13 cellular contexts compared by ENCODE assay signal in the genomic region with DNA sequence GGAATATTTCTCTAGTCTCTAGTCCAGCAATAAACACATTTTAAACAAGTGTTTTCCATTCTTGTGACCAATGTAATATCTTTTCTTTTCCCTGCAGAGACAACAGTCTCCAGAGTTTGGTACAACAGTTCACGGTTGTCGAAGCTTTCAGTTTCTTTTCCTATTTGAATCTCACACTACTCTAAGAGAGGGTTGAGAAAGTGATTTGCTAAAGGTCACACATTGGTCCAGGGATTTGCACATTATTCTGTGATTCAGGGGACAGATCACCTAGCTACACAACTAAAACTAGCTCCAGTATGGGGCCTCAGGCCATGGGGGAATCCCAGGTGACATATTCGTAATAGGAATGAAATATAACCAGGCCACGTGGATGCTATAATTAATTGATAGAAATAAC.
DNase-seq lines count a peak whose midpoint lies in the region; ATAC-seq lines count a peak whose summit lies in the region.
"Had no signal": no experiment of that assay in that cellular context is flagged by ENCODE, and none has a peak within 500 bp of the region (broad histone marks: within the 10 kb centered on the region; RNA-seq: fewer than 3 reads in every experiment).

No MANE protein-coding gene starts in this region.

- no peak for DNase-seq in activated naive CD4-positive, alpha-beta T cell treated with Interleukin-2 at 50 U/mL for 16 hours
- DNase-seq in NCI-H2227 (lab: John Stamatoyannopoulos, UW; ENCODE audit: unreplicated experiment) (no peak), NCI-H1105 treated with DMSO at 0.1 percent for 48 hours (lab: John Stamatoyannopoulos, UW) (no peak), NCI-H446 (lab: John Stamatoyannopoulos, UW) (no peak)
- DNase-seq: COR-L47; head of caudate nucleus; left ventricle myocardium inferior; NCI-H345; SIG-M5; stimulated activated CD4-positive, alpha-beta T cell treated with anti-CD3 and anti-CD28 coated beads, Interleukin-15, amount 100 ng/mL, for 24 hours had no signal

- ATAC-seq in GM19035 (IDR thresholded peaks at IDR 0.05; ENCODE audit: unreplicated experiment) (peak; percentile 61), GM21786 (IDR thresholded peaks at IDR 0.05; ENCODE audit: unreplicated experiment) (peak; percentile 64), HG03342 (IDR thresholded peaks at IDR 0.05; ENCODE audit: unreplicated experiment) (peak; percentile 59)
